Comparison of ENCODE assay signal across 33 cellular contexts in genomic region chr14:41389355-41389754, GRCh38.
"Had no signal": no experiment of that assay in that cellular context is flagged by ENCODE, and none has a peak within 500 bp of the region (broad histone marks: within the 10 kb centered on the region; RNA-seq: fewer than 3 reads in every experiment).

No MANE protein-coding gene starts in this region.

- H3K4me3 ChIP-seq: adrenal gland, ascending aorta, body of pancreas, breast epithelium, cardiac muscle cell had no signal

- FAIRE-seq: astrocyte, bronchial epithelial cell had no signal

- H3K27ac ChIP-seq: adrenal gland, ascending aorta, body of pancreas, brain microvascular endothelial cell, breast epithelium, cardiac muscle cell had no signal

- H3K36me3 ChIP-seq: adrenal gland, ascending aorta, brain microvascular endothelial cell, breast epithelium, cardiac muscle cell had no signal

- H3K9me3 ChIP-seq: adrenal gland, ascending aorta, body of pancreas, breast epithelium had no signal

- ATAC-seq: activated naive CD4-positive, alpha-beta T cell treated with anti-CD3 and anti-CD28 coated beads, Interleukin-2, amount 50 U/mL, for 72 hours; activated naive CD8-positive, alpha-beta T cell treated with anti-CD3 and anti-CD28 coated beads, Interleukin-2, amount 50 U/mL, for 24 hours; activated T-cell treated with anti-CD3 and anti-CD28 coated beads, Interleukin-2, amount 50 U/mL, for 4 hours; activated T-cell treated with anti-CD3 and anti-CD28 coated beads, Interleukin-2, amount 50 U/mL, for 72 hours; activated T-helper 17 cell treated with anti-CD3 and anti-CD28 coated beads, Interleukin-2, amount 50 U/mL, for 72 hours; body of pancreas had no signal

- H3K4me1 ChIP-seq: adrenal gland, ascending aorta, body of pancreas, breast epithelium had no signal

- H3K27me3 ChIP-seq: adrenal gland, ascending aorta, body of pancreas, brain microvascular endothelial cell, breast epithelium, cardiac muscle cell had no signal

- DNase-seq: activated effector memory CD4-positive, alpha-beta T cell treated with anti-CD3 and anti-CD28 coated beads, Interleukin-2, amount 50 U/mL, for 16 hours; activated effector memory CD4-positive, alpha-beta T cell treated with Interleukin-2 at 50 U/mL for 16 hours; activated gamma-delta T cell; activated gamma-delta T cell treated with Interleukin-2 at 50 U/mL for 16 hours; activated naive CD4-positive, alpha-beta T cell; activated naive CD4-positive, alpha-beta T cell treated with anti-CD3 and anti-CD28 coated beads for 36 hours; activated naive CD4-positive, alpha-beta T cell treated with anti-CD3 and anti-CD28 coated beads, Interleukin-2, amount 10 ng/mL, durations not matched to agents 7 days and 5 days; activated naive CD4-positive, alpha-beta T cell treated with anti-CD3 and anti-CD28 coated beads, Interleukin-2, amount 50 U/mL, for 16 hours; activated naive CD4-positive, alpha-beta T cell treated with Interleukin-2 at 50 U/mL for 16 hours; activated naive CD8-positive, alpha-beta T cell treated with anti-CD3 and anti-CD28 coated beads for 36 hours; activated naive CD8-positive, alpha-beta T cell treated with anti-CD3 and anti-CD28 coated beads, Interleukin-2, amount 10 ng/mL, durations not matched to agents 7 days and 5 days; activated naive CD8-positive, alpha-beta T cell treated with anti-CD3 and anti-CD28 coated beads, Interleukin-2, amount 50 U/mL, for 24 hours; activated T-cell treated with anti-CD3 and anti-CD28 coated beads, Interleukin-2, amount 50 U/mL, for 24 hours; activated T-cell treated with anti-CD3 and anti-CD28 coated beads, Interleukin-2, amount 50 U/mL, for 4 hours; activated T-cell treated with anti-CD3 and anti-CD28 coated beads, Interleukin-2, amount 50 U/mL, for 48 hours; activated T-cell treated with anti-CD3 and anti-CD28 coated beads, Interleukin-2, amount 50 U/mL, for 72 hours; adrenal gland; amniotic stem cell; amygdala; anterior cingulate cortex; aorta; body of pancreas; brain microvascular endothelial cell; caudate nucleus; central memory CD4-positive, alpha-beta T cell; cerebellar nuclear complex had no signal
